ENCODE assay signal across 25 cellular contexts in genomic region chr12:80142640-80143039, GRCh38. TPM values are rescaled to one million over a fixed set of nuclear protein-coding genes. Genes with fewer than 3 reads are reported as not detected.
DNase-seq lines count a peak whose midpoint lies in the region; ATAC-seq and TF ChIP-seq lines count a peak whose summit lies in the region.
"Had no signal": no experiment of that assay in that cellular context is flagged by ENCODE, and none has a peak within 500 bp of the region (broad histone marks: within the 10 kb centered on the region; RNA-seq: fewer than 3 reads in every experiment).

No MANE protein-coding gene starts in this region.

- peak; percentile 19 for DNase-seq in activated CD4-positive, alpha-beta T cell treated with anti-CD3 and anti-CD28 coated beads for 36 hours
- DNase-seq in activated CD4-positive, alpha-beta T cell treated with anti-CD3 and anti-CD28 coated beads, Interleukin-2, amount 50 U/mL, for 48 hours: no peak
- DNase-seq in natural killer cell treated with Interleukin-12 subunit alpha and Interleukin-12 subunit beta and Interleukin-15 and Interleukin-18, amount 100 ng/mL, for 72 hours (ENCODE audit: low spot score): no peak
- DNase-seq in natural killer cell (no peak), left ventricle myocardium superior (no peak), globus pallidus (ENCODE audit: low spot score) (no peak)
- DNase-seq in activated naive CD8-positive, alpha-beta T cell treated with anti-CD3 and anti-CD28 coated beads, Interleukin-2, amount 50 U/mL, for 24 hours: no peak
- peak in 1 of 2 donors; percentile 10 for DNase-seq in stimulated activated naive CD8-positive, alpha-beta T cell treated with anti-CD3 and anti-CD28 coated beads, Interleukin-15, amount 100 ng/mL, for 72 hours
- DNase-seq: ACHN; Caco-2; CD4-positive, alpha-beta T cell; DMS 273 treated with DMSO at 0.1 percent for 48 hours; DMS79 treated with DMSO at 0.1 percent for 48 hours; GDM1; GOT3; MM.1S; NCI-H1048; NCI-H1417 treated with DMSO at 0.1 percent for 48 hours; NCI-H187; NCI-H774; NK-92 treated with Interleukin-12 subunit alpha and Interleukin-12 subunit beta, amount 100 ng/mL, for 24 hours had no signal

- POLR2A ChIA-PET in activated CD4-positive, alpha-beta T cell treated with anti-CD3 and anti-CD28 coated beads for 36 hours (lab: Charles Lee): no interaction called here

- no peak for TF ChIP-seq CTCF in natural killer cell (IDR thresholded peaks at IDR 0.05)

- no peak overlapping the region for H3K27ac Mint-ChIP-seq in activated CD4-positive, alpha-beta T cell treated with anti-CD3 and anti-CD28 coated beads for 36 hours
- no peak overlapping the region for H3K27ac Mint-ChIP-seq in natural killer cell treated with Interleukin-12 subunit alpha and Interleukin-12 subunit beta and Interleukin-15 and Interleukin-18, amount 100 ng/mL, for 72 hours
- no peak overlapping the region for H3K27ac Mint-ChIP-seq in natural killer cell
- H3K27ac Mint-ChIP-seq in activated naive CD8-positive, alpha-beta T cell treated with anti-CD3 and anti-CD28 coated beads, Interleukin-2, amount 50 U/mL, for 24 hours: no peak overlapping the region
- no peak overlapping the region for H3K27ac Mint-ChIP-seq in stimulated activated naive CD8-positive, alpha-beta T cell treated with anti-CD3 and anti-CD28 coated beads, Interleukin-15, amount 100 ng/mL, for 72 hours
- H3K27ac Mint-ChIP-seq: CD4-positive, alpha-beta T cell; IgD-negative memory B cell had no signal

- no peak overlapping the region for H3K4me3 Mint-ChIP-seq in activated CD4-positive, alpha-beta T cell treated with anti-CD3 and anti-CD28 coated beads for 36 hours
- H3K4me3 Mint-ChIP-seq in natural killer cell treated with Interleukin-12 subunit alpha and Interleukin-12 subunit beta and Interleukin-15 and Interleukin-18, amount 100 ng/mL, for 72 hours: peak overlapping the region; percentile 6
- no peak overlapping the region for H3K4me3 Mint-ChIP-seq in natural killer cell
- H3K4me3 Mint-ChIP-seq in activated naive CD8-positive, alpha-beta T cell treated with anti-CD3 and anti-CD28 coated beads, Interleukin-2, amount 50 U/mL, for 24 hours: no peak overlapping the region
- H3K4me3 Mint-ChIP-seq in stimulated activated naive CD8-positive, alpha-beta T cell treated with anti-CD3 and anti-CD28 coated beads, Interleukin-15, amount 100 ng/mL, for 72 hours: no peak overlapping the region
- H3K4me3 Mint-ChIP-seq: CD4-positive, alpha-beta T cell; IgD-negative memory B cell had no signal

- peaks cover 2% of the 10 kb centered on the region for H3K27me3 Mint-ChIP-seq in activated CD4-positive, alpha-beta T cell treated with anti-CD3 and anti-CD28 coated beads for 36 hours
- H3K27me3 Mint-ChIP-seq in natural killer cell treated with Interleukin-12 subunit alpha and Interleukin-12 subunit beta and Interleukin-15 and Interleukin-18, amount 100 ng/mL, for 72 hours: peaks cover 0 to 3% of the 10 kb centered on the region in 2 donors
- peaks cover 0 to 10% of the 10 kb centered on the region in 2 donors for H3K27me3 Mint-ChIP-seq in natural killer cell (ENCODE audit: low read depth in 2 of 2)
- peaks cover 7% of the 10 kb centered on the region for H3K27me3 Mint-ChIP-seq in activated naive CD8-positive, alpha-beta T cell treated with anti-CD3 and anti-CD28 coated beads, Interleukin-2, amount 50 U/mL, for 24 hours
- H3K27me3 Mint-ChIP-seq in stimulated activated naive CD8-positive, alpha-beta T cell treated with anti-CD3 and anti-CD28 coated beads, Interleukin-15, amount 100 ng/mL, for 72 hours: peaks cover 7% of the 10 kb centered on the region
- H3K27me3 Mint-ChIP-seq: IgD-negative memory B cell had no signal

- no peaks in the 10 kb centered on the region for H3K9me3 Mint-ChIP-seq in activated CD4-positive, alpha-beta T cell treated with anti-CD3 and anti-CD28 coated beads for 36 hours (ENCODE audit: low read depth)
- H3K9me3 Mint-ChIP-seq in natural killer cell treated with Interleukin-12 subunit alpha and Interleukin-12 subunit beta and Interleukin-15 and Interleukin-18, amount 100 ng/mL, for 72 hours: no peaks in the 10 kb centered on the region
- peaks cover 0 to 3% of the 10 kb centered on the region in 2 donors for H3K9me3 Mint-ChIP-seq in natural killer cell
- H3K9me3 Mint-ChIP-seq in activated naive CD8-positive, alpha-beta T cell treated with anti-CD3 and anti-CD28 coated beads, Interleukin-2, amount 50 U/mL, for 24 hours: no peaks in the 10 kb centered on the region
- no peaks in the 10 kb centered on the region for H3K9me3 Mint-ChIP-seq in stimulated activated naive CD8-positive, alpha-beta T cell treated with anti-CD3 and anti-CD28 coated beads, Interleukin-15, amount 100 ng/mL, for 72 hours
- H3K9me3 Mint-ChIP-seq: CD4-positive, alpha-beta T cell had no signal

- intact Hi-C loops in activated CD4-positive, alpha-beta T cell treated with anti-CD3 and anti-CD28 coated beads for 36 hours (cut with DNase I, micrococcal nuclease): no loop called here
- intact Hi-C loops in natural killer cell (cut with micrococcal nuclease) (no loop called here), left ventricle myocardium superior (cut with micrococcal nuclease) (no loop called here)

- no peaks in the 10 kb centered on the region for H3K36me3 Mint-ChIP-seq in activated CD4-positive, alpha-beta T cell treated with anti-CD3 and anti-CD28 coated beads for 36 hours (ENCODE audit: low read depth)
- H3K36me3 Mint-ChIP-seq in natural killer cell treated with Interleukin-12 subunit alpha and Interleukin-12 subunit beta and Interleukin-15 and Interleukin-18, amount 100 ng/mL, for 72 hours: no peaks in the 10 kb centered on the region
- H3K36me3 Mint-ChIP-seq in natural killer cell: no peaks in the 10 kb centered on the region
- H3K36me3 Mint-ChIP-seq in activated naive CD8-positive, alpha-beta T cell treated with anti-CD3 and anti-CD28 coated beads, Interleukin-2, amount 50 U/mL, for 24 hours (ENCODE audit: low read depth): no peaks in the 10 kb centered on the region

- CTCF ChIA-PET in activated CD4-positive, alpha-beta T cell treated with anti-CD3 and anti-CD28 coated beads for 36 hours (lab: Charles Lee): no interaction called here

- H3K4me1 Mint-ChIP-seq in activated CD4-positive, alpha-beta T cell treated with anti-CD3 and anti-CD28 coated beads for 36 hours: peaks cover 3% of the 10 kb centered on the region
- H3K4me1 Mint-ChIP-seq in natural killer cell treated with Interleukin-12 subunit alpha and Interleukin-12 subunit beta and Interleukin-15 and Interleukin-18, amount 100 ng/mL, for 72 hours (ENCODE audit: low read depth in 2 of 2): peaks cover 5 to 11% of the 10 kb centered on the region in 2 donors
- H3K4me1 Mint-ChIP-seq in natural killer cell: no peaks in the 10 kb centered on the region
- H3K4me1 Mint-ChIP-seq in activated naive CD8-positive, alpha-beta T cell treated with anti-CD3 and anti-CD28 coated beads, Interleukin-2, amount 50 U/mL, for 24 hours: peaks cover 8% of the 10 kb centered on the region
- H3K4me1 Mint-ChIP-seq in stimulated activated naive CD8-positive, alpha-beta T cell treated with anti-CD3 and anti-CD28 coated beads, Interleukin-15, amount 100 ng/mL, for 72 hours: peaks cover 11% of the 10 kb centered on the region
- H3K4me1 Mint-ChIP-seq: IgD-negative memory B cell had no signal

- ATAC-seq in activated CD4-positive, alpha-beta T cell treated with anti-CD3 and anti-CD28 coated beads for 36 hours: peak; percentile 72
- ATAC-seq in natural killer cell treated with Interleukin-12 subunit alpha and Interleukin-12 subunit beta and Interleukin-15 and Interleukin-18, amount 100 ng/mL, for 72 hours: peak; percentile 62 to 80
- no peak for ATAC-seq in natural killer cell
- peak; percentile 72 for ATAC-seq in activated naive CD8-positive, alpha-beta T cell treated with anti-CD3 and anti-CD28 coated beads, Interleukin-2, amount 50 U/mL, for 24 hours
- ATAC-seq in stimulated activated naive CD8-positive, alpha-beta T cell treated with anti-CD3 and anti-CD28 coated beads, Interleukin-15, amount 100 ng/mL, for 72 hours: peak; percentile 73
- no peak for ATAC-seq in left ventricle myocardium superior
- ATAC-seq: HCT116, Panc1, SK-N-SH treated with all-trans-retinoic acid at 6 μM for 48 hours had no signal

RNA-seq across cellular contexts. Expression of gene OTOGL, which starts 43.3 kb away (rescaled TPM):
- total RNA-seq in activated CD4-positive, alpha-beta T cell treated with anti-CD3 and anti-CD28 coated beads for 36 hours: not detected
- not detected for total RNA-seq in natural killer cell treated with Interleukin-12 subunit alpha and Interleukin-12 subunit beta and Interleukin-15 and Interleukin-18, amount 100 ng/mL, for 72 hours
- not detected for total RNA-seq in natural killer cell
- 0.27 TPM for total RNA-seq in left ventricle myocardium superior
- total RNA-seq: CD4-positive, alpha-beta T cell had no signal

Comparison
In these comparisons a context has a peak if more than half of its experiments do, and no peak if none do; other contexts are left out.
1. ATAC-seq: peak in activated CD4-positive, alpha-beta T cell treated with anti-CD3 and anti-CD28 coated beads for 36 hours (single experiment), natural killer cell treated with Interleukin-12 subunit alpha and Interleukin-12 subunit beta and Interleukin-15 and Interleukin-18, amount 100 ng/mL, for 72 hours (2 of 2), activated naive CD8-positive, alpha-beta T cell treated with anti-CD3 and anti-CD28 coated beads, Interleukin-2, amount 50 U/mL, for 24 hours (single experiment) and stimulated activated naive CD8-positive, alpha-beta T cell treated with anti-CD3 and anti-CD28 coated beads, Interleukin-15, amount 100 ng/mL, for 72 hours (single experiment); none in natural killer cell (0 of 3) and left ventricle myocardium superior (single experiment).